In the genomic region with DNA sequence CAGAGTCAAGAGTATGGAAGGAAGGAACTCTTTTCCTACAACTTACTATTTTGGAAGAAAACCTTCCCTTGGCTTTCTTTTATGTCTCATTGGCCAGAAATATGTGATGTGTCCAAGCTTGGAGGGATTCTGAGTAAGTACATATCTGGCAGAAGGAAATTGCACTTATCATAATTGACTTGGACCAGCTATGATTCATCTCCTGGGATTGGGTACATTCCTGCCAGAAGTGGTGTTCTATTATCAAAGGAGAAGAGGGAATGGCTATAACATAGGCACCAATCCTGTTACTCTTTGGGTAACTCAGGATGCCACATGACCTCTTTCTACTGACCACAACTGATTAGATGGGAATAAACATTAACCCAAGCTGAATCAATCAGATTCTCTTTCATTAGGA, we compare ENCODE assay signal across 23 cellular contexts. TPM values are rescaled to one million over a fixed set of nuclear protein-coding genes. Genes with fewer than 3 reads are reported as not detected.
A peak's percentile ranks its signal among the peaks of the same experiment; 100 is the strongest.
DNase-seq lines count a peak whose midpoint lies in the region; ATAC-seq, FAIRE-seq and TF ChIP-seq lines count a peak whose summit lies in the region.
"Had no signal": no experiment of that assay in that cellular context is flagged by ENCODE, and none has a peak within 500 bp of the region (broad histone marks: within the 10 kb centered on the region; RNA-seq: fewer than 3 reads in every experiment).

No MANE protein-coding gene starts in this region.

- DNase-seq in EL (peak; percentile 62), PC-3 (peak; percentile 45), endothelial cell of umbilical vein (ENCODE audit: low read depth, low spot score) (no peak), omental fat pad (ENCODE audit: low spot score) (no peak), nucleus accumbens (lab: John Stamatoyannopoulos, UW) (no peak), SKM-1 (lab: John Stamatoyannopoulos, UW; ENCODE audit: unreplicated experiment) (no peak), anterior cingulate cortex (lab: John Stamatoyannopoulos, UW) (no peak)
- no peak for DNase-seq in activated naive CD4-positive, alpha-beta T cell treated with Interleukin-2 at 50 U/mL for 16 hours
- DNase-seq: activated CD4-positive, alpha-beta T cell treated with anti-CD3 and anti-CD28 coated beads for 4 hours; activated effector memory CD4-positive, alpha-beta T cell treated with anti-CD3 and anti-CD28 coated beads, Interleukin-2, amount 50 U/mL, for 16 hours; amygdala; colonic mucosa; Karpas-422; NCI-H1105 treated with DMSO at 0.1 percent for 48 hours; NCI-H748 treated with DMSO at 0.1 percent for 48 hours; stimulated activated CD4-positive, alpha-beta T cell treated with anti-CD3 and anti-CD28 coated beads, Interleukin-4, amount 100 ng/mL, for 1 hour had no signal

- dilution Hi-C loops in endothelial cell of umbilical vein (cut with MboI; ENCODE audit: extremely low pct_ligation_motif_present, low sequenced_read_pairs): no loop called here

- H3K36me3 ChIP-seq in PC-3 (ENCODE audit: low read depth, low read length) (no peaks in the 10 kb centered on the region), endothelial cell of umbilical vein (ENCODE audit: control insufficient read depth in 2 of 2, extremely low read depth in 1 of 2, insufficient read depth in 2 of 2, low read length in 2 of 2) (no peaks in the 10 kb centered on the region)
- H3K36me3 ChIP-seq: colonic mucosa, vagina had no signal

- no peak overlapping the region for H3K4me3 ChIP-seq in PC-3 (ENCODE audit: low read length)
- H3K4me3 ChIP-seq in endothelial cell of umbilical vein (replicated peaks in 1 of 3; ENCODE audit: insufficient read depth in 1 of 3, low read depth in 1 of 3, low read length in 3 of 3): no peak overlapping the region
- H3K4me3 ChIP-seq: colonic mucosa, skin epidermis, vagina had no signal

- H3K27ac ChIP-seq in PC-3 (ENCODE audit: low read length) (no peak overlapping the region), endothelial cell of umbilical vein (ENCODE audit: insufficient read depth, low read depth, low read length) (no peak overlapping the region)
- H3K27ac ChIP-seq: colonic mucosa, parathyroid adenoma, skin epidermis, vagina had no signal

- peak; percentile 36 for ATAC-seq in PC-3
- ATAC-seq in omental fat pad (ENCODE audit: low FRiP score): peak; percentile 57

- H3K9ac ChIP-seq in PC-3 (ENCODE audit: low read length): no peak overlapping the region
- H3K9ac ChIP-seq in endothelial cell of umbilical vein (replicated peaks; ENCODE audit: extremely low read depth, insufficient read depth, low read length): no peak overlapping the region
- H3K9ac ChIP-seq: parathyroid adenoma had no signal

- POLR2A ChIA-PET in PC-3 (lab: Charles Lee; ENCODE audit: unreplicated experiment): no interaction called here
- POLR2A ChIA-PET in endothelial cell of umbilical vein (lab: Charles Lee): no interaction called here

- intact Hi-C loops in PC-3 (cut with micrococcal nuclease) (no loop called here), endothelial cell of umbilical vein (cut with micrococcal nuclease) (no loop called here)

- CTCF ChIA-PET in PC-3 (lab: Charles Lee) (no interaction called here), endothelial cell of umbilical vein (lab: Charles Lee) (no interaction called here)

- H3F3A ChIP-seq in PC-3 (ENCODE audit: low read length, unreplicated experiment): no peaks in the 10 kb centered on the region

- H3K9me3 ChIP-seq in PC-3 (ENCODE audit: low read length) (no peaks in the 10 kb centered on the region), endothelial cell of umbilical vein (replicated peaks; ENCODE audit: control insufficient read depth, insufficient read depth, low read length) (no peaks in the 10 kb centered on the region)
- H3K9me3 ChIP-seq: colonic mucosa, vagina had no signal

- H2AFZ ChIP-seq in PC-3 (ENCODE audit: low read length) (no peak overlapping the region), endothelial cell of umbilical vein (ENCODE audit: low read depth, low read length) (no peak overlapping the region)
- H2AFZ ChIP-seq: parathyroid adenoma had no signal

- no peaks in the 10 kb centered on the region for H4K20me1 ChIP-seq in PC-3 (ENCODE audit: low read length)
- H4K20me1 ChIP-seq in endothelial cell of umbilical vein (replicated peaks; ENCODE audit: control insufficient read depth, extremely low read depth, insufficient read depth, low read length): no peaks in the 10 kb centered on the region

- no peak overlapping the region for H3K4me2 ChIP-seq in PC-3 (ENCODE audit: low read length)
- no peak overlapping the region for H3K4me2 ChIP-seq in endothelial cell of umbilical vein (ENCODE audit: insufficient read depth, low read length)

- H3K27me3 ChIP-seq in PC-3 (ENCODE audit: low read length) (no peaks in the 10 kb centered on the region), endothelial cell of umbilical vein (ENCODE audit: control insufficient read depth in 2 of 2, insufficient read depth in 2 of 2, low read length in 2 of 2) (peaks cover 0 to 4% of the 10 kb centered on the region in 2 experiments)
- H3K27me3 ChIP-seq: colonic mucosa, vagina had no signal

- H3K9me2 ChIP-seq in PC-3 (replicated peaks; ENCODE audit: low read length): no peaks in the 10 kb centered on the region

- no TSS peak for BruUV-seq in PC-3 (replicated peaks; lab: Mats Ljungman, UMichigan)
- BruUV-seq in endothelial cell of umbilical vein (replicated peaks; lab: Mats Ljungman, UMichigan): no TSS peak

- H3K79me2 ChIP-seq in PC-3 (ENCODE audit: low read length): no peaks in the 10 kb centered on the region
- no peaks in the 10 kb centered on the region for H3K79me2 ChIP-seq in endothelial cell of umbilical vein (ENCODE audit: control insufficient read depth, insufficient read depth, low read length)
- H3K79me2 ChIP-seq: parathyroid adenoma had no signal

- no peak for TF ChIP-seq CTCF in PC-3 (conservative IDR thresholded peaks at IDR 0.05; ENCODE audit: low read depth, low read length)
- no peak for TF ChIP-seq CTCF in endothelial cell of umbilical vein (IDR thresholded peaks at IDR 0.05; ENCODE audit: extremely low read depth in 1 of 2, insufficient read depth in 1 of 2, low read depth in 1 of 2, low read length in 2 of 2)
- TF ChIP-seq CTCF in omental fat pad (IDR thresholded peaks at IDR 0.05): no peak

- FAIRE-seq in endothelial cell of umbilical vein (lab: Jason Lieb, UNC): no peak
- FAIRE-seq: endometrium, G401.6 had no signal

- TF ChIP-seq POLR2A in endothelial cell of umbilical vein (IDR thresholded peaks at IDR 0.05; ENCODE audit: low read depth, low read length): no peak

- H3K9me1 ChIP-seq in endothelial cell of umbilical vein (replicated peaks; ENCODE audit: control insufficient read depth, extremely low read depth, insufficient read depth, low read length): no peaks in the 10 kb centered on the region

- H3K4me1 ChIP-seq in PC-3 (ENCODE audit: insufficient read depth, low read length) (no peaks in the 10 kb centered on the region), endothelial cell of umbilical vein (ENCODE audit: control insufficient read depth, extremely low read depth, insufficient read depth, low read length) (no peaks in the 10 kb centered on the region)
- H3K4me1 ChIP-seq: colonic mucosa, parathyroid adenoma, vagina had no signal

TF ChIP-seq in endothelial cell of umbilical vein, 7 proteins besides CTCF, POLR2A, EP300 and RAD21:
- TF ChIP-seq FOS (IDR thresholded peaks at IDR 0.05; ENCODE audit: borderline replicate concordance, insufficient read depth, low read length): peak; percentile 59
- no peak for TF ChIP-seq EZH2 (IDR thresholded peaks at IDR 0.05; ENCODE audit: borderline replicate concordance, low read depth, low read length, severe bottlenecking)

RNA-seq across cellular contexts. Expression of a gene that starts 13.5 kb away (rescaled TPM):
- total RNA-seq in PC-3 (2014; rRNA removed) (0.04 TPM in 1 of 2 replicates, not detected in the other), endothelial cell of umbilical vein (not detected in 2 replicates), omental fat pad (not detected)
- polyA plus RNA-seq in endothelial cell of umbilical vein: not detected in 2 replicates
- not detected in 2 replicates for polyA plus RNA-seq in endothelial cell of umbilical vein (2011; cell fraction: cytosol; rRNA removed)
- polyA plus RNA-seq in endothelial cell of umbilical vein (2011; cell fraction: nucleus; rRNA removed): not detected in 2 replicates
- polyA plus RNA-seq in endothelial cell of umbilical vein (2012): not detected in 2 replicates
- polyA minus RNA-seq in endothelial cell of umbilical vein: not detected in 2 replicates
- polyA minus RNA-seq in endothelial cell of umbilical vein (2011; cell fraction: cytosol; rRNA and poly(A)+ RNA removed): not detected
- polyA minus RNA-seq in endothelial cell of umbilical vein (2011; cell fraction: nucleus; rRNA and poly(A)+ RNA removed): not detected in 2 replicates
- total RNA-seq: B cell, colonic mucosa, liver, vagina had no signal
- polyA plus RNA-seq: liver had no signal

Comparison
In these comparisons a context has a peak if more than half of its experiments do, and no peak if none do; other contexts are left out.
1. DNase-seq: peak in EL (single experiment) and PC-3 (single experiment); none in endothelial cell of umbilical vein (single experiment), omental fat pad (single experiment), nucleus accumbens (0 of 56), SKM-1 (single experiment), anterior cingulate cortex (0 of 58) and activated naive CD4-positive, alpha-beta T cell treated with Interleukin-2 at 50 U/mL for 16 hours (single experiment).